10 cellular contexts compared by ENCODE assay signal in genomic region chr2:20221169-20221938, GRCh38. TPM values are rescaled to one million over a fixed set of nuclear protein-coding genes. Genes with fewer than 3 reads are reported as not detected.
DNase-seq lines count a peak whose midpoint lies in the region; ATAC-seq, FAIRE-seq and TF ChIP-seq lines count a peak whose summit lies in the region.
"Had no signal": no experiment of that assay in that cellular context is flagged by ENCODE, and none has a peak within 500 bp of the region (broad histone marks: within the 10 kb centered on the region; RNA-seq: fewer than 3 reads in every experiment).

No MANE protein-coding gene starts in this region.

- H4K20me1 ChIP-seq in GM23248 (ENCODE audit: insufficient read depth): no peaks in the 10 kb centered on the region
- H4K20me1 ChIP-seq in SK-N-SH (ENCODE audit: insufficient read depth): no peaks in the 10 kb centered on the region; the same call in 1 of the 2 replicates
- H4K20me1 ChIP-seq in smooth muscle cell (ENCODE audit: low read depth): no peaks in the 10 kb centered on the region

- H3K79me2 ChIP-seq in GM23248 (ENCODE audit: insufficient read depth): no peaks in the 10 kb centered on the region
- H3K79me2 ChIP-seq in SK-N-SH (ENCODE audit: insufficient read depth): peaks cover 54% of the 10 kb centered on the region; the same call in 1 of the 2 replicates
- H3K79me2 ChIP-seq in smooth muscle cell (ENCODE audit: low read depth): peaks cover 19% of the 10 kb centered on the region

- TF ChIP-seq CTCF in SK-N-SH (IDR thresholded peaks at IDR 0.05) (no peak), fibroblast of the aortic adventitia (IDR thresholded peaks at IDR 0.05; ENCODE audit: insufficient read depth, low read length) (no peak), smooth muscle cell (IDR thresholded peaks at IDR 0.05; ENCODE audit: borderline replicate concordance, insufficient read depth, poor library complexity, severe bottlenecking) (no peak), pancreas (IDR thresholded peaks at IDR 0.05) (no peak)

- intact Hi-C loops in pancreas (cut with DNase I): no loop called here

- H3K4me3 Mint-ChIP-seq in activated CD8-positive, alpha-beta memory T cell treated with anti-CD3 and anti-CD28 coated beads, Interleukin-2, amount 10 ng/mL, durations not matched to agents 7 days and 5 days: no peak overlapping the region

- H3K27me3 Mint-ChIP-seq in activated CD8-positive, alpha-beta memory T cell treated with anti-CD3 and anti-CD28 coated beads, Interleukin-2, amount 10 ng/mL, durations not matched to agents 7 days and 5 days: peaks cover 45% of the 10 kb centered on the region

- H3K4me3 ChIP-seq in GM23248 (no peak overlapping the region), SK-N-SH (ENCODE audit: low read depth in 2 of 2, low read length in 1 of 2) (no peak overlapping the region; a peak in 1 of 4 replicates), fibroblast of the aortic adventitia (ENCODE audit: low read depth, low read length) (no peak overlapping the region), smooth muscle cell (no peak overlapping the region), pancreas (no peak overlapping the region)

- no peaks in the 10 kb centered on the region for H3K9me3 Mint-ChIP-seq in activated CD8-positive, alpha-beta memory T cell treated with anti-CD3 and anti-CD28 coated beads, Interleukin-2, amount 10 ng/mL, durations not matched to agents 7 days and 5 days (ENCODE audit: low read depth)

- FAIRE-seq in pancreas (lab: Jason Lieb, UNC): no peak

- H3F3A ChIP-seq in GM23248 (ENCODE audit: insufficient read depth): peaks cover 27% of the 10 kb centered on the region
- H3F3A ChIP-seq in SK-N-SH (replicated peaks; ENCODE audit: insufficient read depth): peaks cover 21% of the 10 kb centered on the region
- peaks cover 2% of the 10 kb centered on the region for H3F3A ChIP-seq in smooth muscle cell (ENCODE audit: low read depth)

- H3K4me2 ChIP-seq in GM23248 (ENCODE audit: unreplicated experiment): peak overlapping the region; percentile 47
- peak overlapping the region; percentile 99 for H3K4me2 ChIP-seq in SK-N-SH
- H3K4me2 ChIP-seq in smooth muscle cell: peak overlapping the region; percentile 99

- CTCF ChIA-PET in SK-N-SH (lab: Yijun Ruan, JAX): interaction anchor here (0.6 to 10.4 kb wide), 14 partner anchors 14 to 222 kb away, joined by 3 to 215 read pairs (median 3); no protein-coding TSS in a partner anchor
- CTCF ChIA-PET in activated CD8-positive, alpha-beta memory T cell treated with anti-CD3 and anti-CD28 coated beads, Interleukin-2, amount 10 ng/mL, durations not matched to agents 7 days and 5 days (lab: Charles Lee): no interaction called here

- H3K9me2 ChIP-seq in GM23248 (ENCODE audit: insufficient read depth): no peaks in the 10 kb centered on the region
- no peaks in the 10 kb centered on the region for H3K9me2 ChIP-seq in SK-N-SH

- DNase-seq in GM23248 (peak; percentile 77), SK-N-SH (peak; percentile 53), fibroblast of the aortic adventitia (ENCODE audit: low read depth) (peak; percentile 79), smooth muscle cell (lab: John Stamatoyannopoulos, UW; ENCODE audit: unreplicated experiment) (no peak), COR-L47 (lab: John Stamatoyannopoulos, UW) (no peak), pancreas (no peak)
- DNase-seq in activated CD8-positive, alpha-beta memory T cell treated with anti-CD3 and anti-CD28 coated beads, Interleukin-2, amount 10 ng/mL, durations not matched to agents 7 days and 5 days: no peak
- no peak for DNase-seq in stimulated activated CD4-positive, alpha-beta T cell treated with anti-CD3 and anti-CD28 coated beads, Interleukin-4, amount 100 ng/mL, for 4 hours
- DNase-seq: NCI-H1417, SHP77 had no signal

- in situ Hi-C loops in GM23248 (cut with MboI): no loop called here

- peak in 1 of 2 experiments; percentile 78; a peak in 2 of 4 replicates for TF ChIP-seq EP300 in SK-N-SH (IDR thresholded peaks at IDR 0.05; ENCODE audit: borderline replicate concordance in 1 of 2, low read depth in 1 of 2, low read length in 1 of 2)

- no peak for ATAC-seq in pancreas
- ATAC-seq in activated CD8-positive, alpha-beta memory T cell treated with anti-CD3 and anti-CD28 coated beads, Interleukin-2, amount 10 ng/mL, durations not matched to agents 7 days and 5 days: no peak

- POLR2A ChIA-PET in SK-N-SH (lab: Yijun Ruan, JAX): interaction anchor here (0.9 to 1.1 kb wide), 2 partner anchors 88 to 170 kb away, joined by 3 to 4 read pairs; partner anchors contain the start of gene LAPTM4A

- TF ChIP-seq RAD21 in SK-N-SH (IDR thresholded peaks at IDR 0.05; ENCODE audit: low read length): no peak

- 26 to 48% methylated on average over 4 of the region's 4 CpGs for WGBS in GM23248 (ENCODE audit: low coverage in 1 of 2, low lambda C conversion rate in 2 of 2, missing lambda C conversion rate in 2 of 2), 2 experiments
- 29% methylated on average over 4 of the region's 4 CpGs for WGBS in SK-N-SH (ENCODE audit: low lambda C conversion rate)
- 32% methylated on average over 4 of the region's 4 CpGs for WGBS in smooth muscle cell (ENCODE audit: low lambda C conversion rate)
- WGBS in pancreas, 2 donors: 66 to 80% methylated on average over 4 of the region's 4 CpGs

- no peaks in the 10 kb centered on the region for H3K9me3 ChIP-seq in GM23248 (ENCODE audit: low read depth)
- no peaks in the 10 kb centered on the region for H3K9me3 ChIP-seq in SK-N-SH
- no peaks in the 10 kb centered on the region for H3K9me3 ChIP-seq in smooth muscle cell (replicated peaks; ENCODE audit: low read depth)
- H3K9me3 ChIP-seq in pancreas: no peaks in the 10 kb centered on the region

- H3K4me1 ChIP-seq in GM23248 (ENCODE audit: insufficient read depth): peaks cover 22% of the 10 kb centered on the region
- peaks cover 26 to 43% of the 10 kb centered on the region in 2 experiments for H3K4me1 ChIP-seq in SK-N-SH (ENCODE audit: control insufficient read depth in 1 of 2, insufficient read depth in 2 of 2, low read depth in 1 of 2, low read length in 1 of 2)
- peaks cover 30% of the 10 kb centered on the region for H3K4me1 ChIP-seq in smooth muscle cell (ENCODE audit: low read depth)
- H3K4me1 ChIP-seq in pancreas: peaks cover 0 to 6% (median 5%) of the 10 kb centered on the region in 3 donors

- no peak overlapping the region for H3K27ac Mint-ChIP-seq in activated CD8-positive, alpha-beta memory T cell treated with anti-CD3 and anti-CD28 coated beads, Interleukin-2, amount 10 ng/mL, durations not matched to agents 7 days and 5 days

- H2AFZ ChIP-seq in GM23248 (no peak overlapping the region), SK-N-SH (ENCODE audit: low read depth) (no peak overlapping the region; the same call in 1 of the 2 replicates), smooth muscle cell (ENCODE audit: low read depth) (no peak overlapping the region)

- peaks cover 6% of the 10 kb centered on the region for H3K4me1 Mint-ChIP-seq in activated CD8-positive, alpha-beta memory T cell treated with anti-CD3 and anti-CD28 coated beads, Interleukin-2, amount 10 ng/mL, durations not matched to agents 7 days and 5 days

- H3K27me3 ChIP-seq in GM23248 (replicated peaks; ENCODE audit: insufficient read depth) (no peaks in the 10 kb centered on the region), SK-N-SH (ENCODE audit: insufficient read depth) (no peaks in the 10 kb centered on the region), smooth muscle cell (ENCODE audit: low read depth) (no peaks in the 10 kb centered on the region), pancreas (no peaks in the 10 kb centered on the region)

- H3K9ac ChIP-seq in GM23248 (no peak overlapping the region), SK-N-SH (peak overlapping the region; percentile 39), smooth muscle cell (ENCODE audit: low read depth) (peak overlapping the region; percentile 38)

- no peaks in the 10 kb centered on the region for H3K36me3 Mint-ChIP-seq in activated CD8-positive, alpha-beta memory T cell treated with anti-CD3 and anti-CD28 coated beads, Interleukin-2, amount 10 ng/mL, durations not matched to agents 7 days and 5 days

- no peaks in the 10 kb centered on the region for H3K36me3 ChIP-seq in GM23248 (ENCODE audit: low read depth)
- no peaks in the 10 kb centered on the region for H3K36me3 ChIP-seq in SK-N-SH (replicated peaks in 1 of 2; ENCODE audit: control insufficient read depth in 1 of 2, insufficient read depth in 2 of 2, low read length in 1 of 2)
- no peaks in the 10 kb centered on the region for H3K36me3 ChIP-seq in smooth muscle cell (ENCODE audit: low read depth)
- no peaks in the 10 kb centered on the region for H3K36me3 ChIP-seq in pancreas

- H3K27ac ChIP-seq in GM23248 (peak overlapping the region; percentile 48), SK-N-SH (ENCODE audit: low read depth in 2 of 2, low read length in 1 of 2) (peak overlapping the region; percentile 67 to 99), smooth muscle cell (ENCODE audit: low read depth) (peak overlapping the region; percentile 72), pancreas (no peak overlapping the region)

TF ChIP-seq in SK-N-SH, 30 proteins besides CTCF, POLR2A, EP300 and RAD21 (continues in another document):
- no peak for TF ChIP-seq USF2 (IDR thresholded peaks at IDR 0.05; ENCODE audit: borderline replicate concordance, low read depth, low read length)
- TF ChIP-seq MEF2A (IDR thresholded peaks at IDR 0.05; ENCODE audit: borderline replicate concordance, low read depth): no peak

RNA-seq across cellular contexts. Expression of gene SDC1, which starts 3.6 kb away (rescaled TPM):
- 32.5 and 33.1 TPM in 2 replicates for total RNA-seq in GM23248 (2014; rRNA removed; shearing (Covaris generic))
- polyA plus RNA-seq in GM23248 (2016; fragmentation: Nextera tagmentation; extraction: Ambion mirVana): 24.5 and 25.6 TPM in 2 replicates
- polyA plus RNA-seq in SK-N-SH (2012; rRNA removed): 105 and 122 TPM in 2 replicates
- 63.4 and 86.1 TPM in 2 replicates for polyA plus RNA-seq in SK-N-SH (2012; cell fraction: cytosol; rRNA removed)
- 58.4 and 62.2 TPM in 2 replicates for polyA plus RNA-seq in SK-N-SH (2012; cell fraction: nucleus; rRNA removed)
- total RNA-seq in fibroblast of the aortic adventitia (ENCODE audit: low replicate concordance): 4.6 and 13.0 TPM in 2 replicates
- 61.0 and 81.1 TPM in 2 replicates for total RNA-seq in smooth muscle cell
- 88.1 and 110 TPM in 2 replicates for polyA plus RNA-seq in smooth muscle cell
- total RNA-seq in pancreas: 10 to 100 TPM in 5 of 6 donors, 1 to 10 TPM in 1; 4.8 to 27.2 (median 20.1) TPM
- 10 to 100 TPM; 16.1 to 20.6 TPM for polyA plus RNA-seq in pancreas
- total RNA-seq in activated CD8-positive, alpha-beta memory T cell treated with anti-CD3 and anti-CD28 coated beads, Interleukin-2, amount 10 ng/mL, durations not matched to agents 7 days and 5 days: under 1 TPM in 1 of 2 experiments, not detected in 1; 0.42 TPM

Comparison
In these comparisons a context has a peak if more than half of its experiments do, and no peak if none do; other contexts are left out.
1. DNase-seq: peak in GM23248 (single experiment), SK-N-SH (single experiment) and fibroblast of the aortic adventitia (single experiment); none in smooth muscle cell (single experiment), COR-L47 (single experiment), pancreas (0 of 6), activated CD8-positive, alpha-beta memory T cell treated with anti-CD3 and anti-CD28 coated beads, Interleukin-2, amount 10 ng/mL, durations not matched to agents 7 days and 5 days (single experiment) and stimulated activated CD4-positive, alpha-beta T cell treated with anti-CD3 and anti-CD28 coated beads, Interleukin-4, amount 100 ng/mL, for 4 hours (0 of 2).
2. H3K27ac ChIP-seq: peak in GM23248 (single experiment), SK-N-SH (2 of 2) and smooth muscle cell (single experiment); none in pancreas (0 of 4).
3. H3K4me2 ChIP-seq: peak in every context shown above with its lines; median percentile 99 in SK-N-SH; 99 in smooth muscle cell; 47 in GM23248.